1 cellular context compared by ENCODE assay signal in genomic region chr19:56476671-56477428, GRCh38.
TF ChIP-seq lines count a peak whose summit lies in the region.

ZNF667 (minus strand) TSS chr19:56477345; CDS start chr19:56462370, 14,975 bp downstream.

TF ChIP-seq in H1, 55 proteins besides CTCF, POLR2A, EP300 and RAD21 (continued from another document):
- TF ChIP-seq MAFK (IDR thresholded peaks at IDR 0.05; ENCODE audit: low read depth, low read length) (no peak), ATF3 (IDR thresholded peaks at IDR 0.05; ENCODE audit: insufficient read depth, low read depth, low read length) (no peak), RNF2 (IDR thresholded peaks at IDR 0.05; ENCODE audit: borderline replicate concordance, low read depth, low read length, missing control alignments, poor library complexity, severe bottlenecking) (no peak), KDM1A (IDR thresholded peaks at IDR 0.05; ENCODE audit: borderline replicate concordance, low read length) (no peak), YY1 (IDR thresholded peaks at IDR 0.05; ENCODE audit: low read depth, low read length) (no peak), SP4 (IDR thresholded peaks at IDR 0.05; ENCODE audit: low read length) (no peak), POU5F1 (IDR thresholded peaks at IDR 0.05; ENCODE audit: low read depth, low read length) (no peak), BACH1 (IDR thresholded peaks at IDR 0.05; ENCODE audit: low read length) (peak; percentile 65), POLR2AphosphoS5 (IDR thresholded peaks at IDR 0.05; ENCODE audit: low read depth, low read length) (no peak), KDM5A (IDR thresholded peaks at IDR 0.05; ENCODE audit: low read length) (no peak), RBBP5 (IDR thresholded peaks at IDR 0.05; ENCODE audit: borderline replicate concordance, low read depth, low read length) (no peak), CBX8 (IDR thresholded peaks at IDR 0.05; ENCODE audit: borderline replicate concordance, low read depth, low read length) (no peak), TEAD4 (IDR thresholded peaks at IDR 0.05; ENCODE audit: low read depth, low read length) (no peak), MAX (IDR thresholded peaks at IDR 0.05) (peak; percentile 28; the same call in 1 of the 2 replicates), HDAC2 (IDR thresholded peaks at IDR 0.05; ENCODE audit: borderline replicate concordance in 1 of 2, low read depth in 2 of 2, low read length in 2 of 2) (peak in 1 of 2 experiments; percentile 59; a peak in 1 of 4 replicates), SUZ12 (IDR thresholded peaks at IDR 0.05; ENCODE audit: low read length) (peak; percentile 48; the same call in 1 of the 2 replicates), CHD7 (IDR thresholded peaks at IDR 0.05; ENCODE audit: insufficient replicate concordance, low read length) (no peak), SIRT6 (IDR thresholded peaks at IDR 0.05; ENCODE audit: low read length) (no peak), ZNF274 (IDR thresholded peaks at IDR 0.05; ENCODE audit: borderline replicate concordance, extremely low read depth, low read length) (no peak), RXRA (IDR thresholded peaks at IDR 0.05; ENCODE audit: insufficient read depth, low read depth, low read length) (no peak), CHD1 (IDR thresholded peaks at IDR 0.05; ENCODE audit: low read depth, low read length) (no peak), CEBPB (IDR thresholded peaks at IDR 0.05; ENCODE audit: low read depth, low read length) (no peak), HDAC6 (IDR thresholded peaks at IDR 0.05; ENCODE audit: low read depth, low read length) (no peak), RFX5 (IDR thresholded peaks at IDR 0.05; ENCODE audit: borderline replicate concordance, low read depth, low read length) (no peak), TCF12 (IDR thresholded peaks at IDR 0.05; ENCODE audit: low read depth, low read length) (no peak), E2F6 (IDR thresholded peaks at IDR 0.05) (no peak), ASH2L (IDR thresholded peaks at IDR 0.05; ENCODE audit: low read length) (no peak), NRF1 (IDR thresholded peaks at IDR 0.05; ENCODE audit: low read depth, low read length) (no peak), SIN3A (conservative IDR thresholded peaks at IDR 0.05 in 1 of 2, IDR thresholded peaks at IDR 0.05 in 1 of 2; ENCODE audit: low read depth in 1 of 2, low read length in 2 of 2) (no peak), EZH2 (IDR thresholded peaks at IDR 0.05; ENCODE audit: low read depth, low read length, severe bottlenecking) (no peak), TBP (IDR thresholded peaks at IDR 0.05; ENCODE audit: low read depth, low read length) (no peak), CHD2 (IDR thresholded peaks at IDR 0.05; ENCODE audit: low read length) (no peak), KDM4A (IDR thresholded peaks at IDR 0.05; ENCODE audit: low read depth, low read length, severe bottlenecking) (peak; percentile 34), SRF (IDR thresholded peaks at IDR 0.05; ENCODE audit: low read depth, low read length) (no peak), BCL11A (IDR thresholded peaks at IDR 0.05; ENCODE audit: low read depth in 2 of 2, low read length in 2 of 2) (no peak), JUND (IDR thresholded peaks at IDR 0.05; ENCODE audit: low read length) (no peak), CREB1 (IDR thresholded peaks at IDR 0.05) (no peak), GABPA (IDR thresholded peaks at IDR 0.05; ENCODE audit: borderline replicate concordance, insufficient read depth, low read length) (no peak), TAF1 (IDR thresholded peaks at IDR 0.05; ENCODE audit: low read depth, low read length) (no peak), USF2 (IDR thresholded peaks at IDR 0.05; ENCODE audit: low read length) (no peak), SP1 (IDR thresholded peaks at IDR 0.05; ENCODE audit: low read depth, low read length) (no peak), BRCA1 (IDR thresholded peaks at IDR 0.05; ENCODE audit: low read depth, low read length) (no peak), CBX5 (IDR thresholded peaks at IDR 0.05; ENCODE audit: low read depth, low read length) (no peak), GTF2F1 (IDR thresholded peaks at IDR 0.05; ENCODE audit: borderline replicate concordance, low read depth, low read length) (no peak)
TF ChIP-seq in H1: peak in this region for 6.
